ENCODE assay signal across 39 cellular contexts in genomic region chrX:873016-873415, GRCh38.
"Had no signal": no experiment of that assay in that cellular context is flagged by ENCODE, and none has a peak within 500 bp of the region (broad histone marks: within the 10 kb centered on the region; RNA-seq: fewer than 3 reads in every experiment).

No MANE protein-coding gene starts in this region.

- H3K4me3 ChIP-seq: adrenal gland, ascending aorta, body of pancreas, breast epithelium, cardiac muscle cell had no signal

- H3K27me3 Mint-ChIP-seq: activated naive CD4-positive, alpha-beta T cell treated with anti-CD3 and anti-CD28 coated beads, Interleukin-2, amount 10 ng/mL, durations not matched to agents 7 days and 5 days; activated naive CD8-positive, alpha-beta T cell treated with anti-CD3 and anti-CD28 coated beads, Interleukin-2, amount 10 ng/mL, durations not matched to agents 7 days and 5 days; activated T-helper 17 cell treated with anti-CD3 and anti-CD28 coated beads, Interleukin-2, amount 50 U/mL, for 72 hours; central memory CD8-positive, alpha-beta T cell had no signal

- H3K27ac Mint-ChIP-seq: activated naive CD4-positive, alpha-beta T cell treated with anti-CD3 and anti-CD28 coated beads for 36 hours; activated naive CD4-positive, alpha-beta T cell treated with anti-CD3 and anti-CD28 coated beads, Interleukin-2, amount 10 ng/mL, durations not matched to agents 7 days and 5 days; activated naive CD4-positive, alpha-beta T cell treated with anti-CD3 and anti-CD28 coated beads, Interleukin-2, amount 50 U/mL, for 24 hours; activated naive CD4-positive, alpha-beta T cell treated with anti-CD3 and anti-CD28 coated beads, Interleukin-2, amount 50 U/mL, for 72 hours; activated naive CD8-positive, alpha-beta T cell; activated naive CD8-positive, alpha-beta T cell treated with anti-CD3 and anti-CD28 coated beads for 36 hours; activated naive CD8-positive, alpha-beta T cell treated with anti-CD3 and anti-CD28 coated beads, Interleukin-2, amount 10 ng/mL, durations not matched to agents 7 days and 5 days; activated naive CD8-positive, alpha-beta T cell treated with anti-CD3 and anti-CD28 coated beads, Interleukin-2, amount 50 U/mL, for 24 hours; activated T-cell treated with anti-CD3 and anti-CD28 coated beads, Interleukin-2, amount 50 U/mL, for 24 hours; activated T-cell treated with anti-CD3 and anti-CD28 coated beads, Interleukin-2, amount 50 U/mL, for 72 hours; activated T-helper 17 cell treated with anti-CD3 and anti-CD28 coated beads, Interleukin-2, amount 50 U/mL, for 72 hours; activated T-helper 2 cell treated with anti-CD3 and anti-CD28 coated beads, Interferon-gamma antibody, Interleukin-2, Interleukin-4, amounts not matched to agents 10 μg/mL and 5 μg/mL and 100 μg/mL, durations not matched to agents 14 hours and 24 hours and 36 hours; brain had no signal

- FAIRE-seq: astrocyte, bronchial epithelial cell had no signal

- ATAC-seq: activated naive CD4-positive, alpha-beta T cell treated with anti-CD3 and anti-CD28 coated beads, Interleukin-2, amount 50 U/mL, for 72 hours; activated naive CD8-positive, alpha-beta T cell treated with anti-CD3 and anti-CD28 coated beads, Interleukin-2, amount 50 U/mL, for 24 hours; activated T-cell treated with anti-CD3 and anti-CD28 coated beads, Interleukin-2, amount 50 U/mL, for 4 hours; activated T-cell treated with anti-CD3 and anti-CD28 coated beads, Interleukin-2, amount 50 U/mL, for 72 hours; activated T-helper 17 cell treated with anti-CD3 and anti-CD28 coated beads, Interleukin-2, amount 50 U/mL, for 72 hours; body of pancreas had no signal

- H3K9me3 ChIP-seq: adrenal gland, ascending aorta had no signal

- DNase-seq: activated effector memory CD4-positive, alpha-beta T cell treated with anti-CD3 and anti-CD28 coated beads, Interleukin-2, amount 50 U/mL, for 16 hours; activated effector memory CD4-positive, alpha-beta T cell treated with Interleukin-2 at 50 U/mL for 16 hours; activated gamma-delta T cell; activated gamma-delta T cell treated with Interleukin-2 at 50 U/mL for 16 hours; activated naive CD4-positive, alpha-beta T cell; activated naive CD4-positive, alpha-beta T cell treated with anti-CD3 and anti-CD28 coated beads for 36 hours; activated naive CD4-positive, alpha-beta T cell treated with anti-CD3 and anti-CD28 coated beads, Interleukin-2, amount 10 ng/mL, durations not matched to agents 7 days and 5 days; activated naive CD4-positive, alpha-beta T cell treated with anti-CD3 and anti-CD28 coated beads, Interleukin-2, amount 50 U/mL, for 16 hours; activated naive CD4-positive, alpha-beta T cell treated with Interleukin-2 at 50 U/mL for 16 hours; activated naive CD8-positive, alpha-beta T cell treated with anti-CD3 and anti-CD28 coated beads for 36 hours; activated naive CD8-positive, alpha-beta T cell treated with anti-CD3 and anti-CD28 coated beads, Interleukin-2, amount 10 ng/mL, durations not matched to agents 7 days and 5 days; activated naive CD8-positive, alpha-beta T cell treated with anti-CD3 and anti-CD28 coated beads, Interleukin-2, amount 50 U/mL, for 24 hours; activated T-cell treated with anti-CD3 and anti-CD28 coated beads, Interleukin-2, amount 50 U/mL, for 1 hour; activated T-cell treated with anti-CD3 and anti-CD28 coated beads, Interleukin-2, amount 50 U/mL, for 24 hours; activated T-cell treated with anti-CD3 and anti-CD28 coated beads, Interleukin-2, amount 50 U/mL, for 4 hours; activated T-cell treated with anti-CD3 and anti-CD28 coated beads, Interleukin-2, amount 50 U/mL, for 48 hours; activated T-cell treated with anti-CD3 and anti-CD28 coated beads, Interleukin-2, amount 50 U/mL, for 72 hours; adrenal gland; amniotic stem cell; amygdala; anterior cingulate cortex; aorta; body of pancreas; brain microvascular endothelial cell; caudate nucleus; central memory CD4-positive, alpha-beta T cell; cerebellar nuclear complex had no signal

- H3K36me3 Mint-ChIP-seq: activated naive CD4-positive, alpha-beta T cell treated with anti-CD3 and anti-CD28 coated beads, Interleukin-2, amount 10 ng/mL, durations not matched to agents 7 days and 5 days; activated naive CD4-positive, alpha-beta T cell treated with anti-CD3 and anti-CD28 coated beads, Interleukin-2, amount 50 U/mL, for 72 hours; activated naive CD8-positive, alpha-beta T cell; activated naive CD8-positive, alpha-beta T cell treated with anti-CD3 and anti-CD28 coated beads, Interleukin-2, amount 10 ng/mL, durations not matched to agents 7 days and 5 days; brain had no signal

- H3K4me1 ChIP-seq: adrenal gland, ascending aorta, body of pancreas, breast epithelium had no signal

- H3K27me3 ChIP-seq: ascending aorta, body of pancreas, brain microvascular endothelial cell, cardiac muscle cell had no signal

- H3K27ac ChIP-seq: adrenal gland, ascending aorta, body of pancreas, brain microvascular endothelial cell, breast epithelium, cardiac muscle cell had no signal

- H3K4me1 Mint-ChIP-seq: activated naive CD4-positive, alpha-beta T cell treated with anti-CD3 and anti-CD28 coated beads, Interleukin-2, amount 10 ng/mL, durations not matched to agents 7 days and 5 days; activated naive CD4-positive, alpha-beta T cell treated with anti-CD3 and anti-CD28 coated beads, Interleukin-2, amount 50 U/mL, for 24 hours; activated naive CD8-positive, alpha-beta T cell treated with anti-CD3 and anti-CD28 coated beads for 36 hours; activated naive CD8-positive, alpha-beta T cell treated with anti-CD3 and anti-CD28 coated beads, Interleukin-2, amount 10 ng/mL, durations not matched to agents 7 days and 5 days; activated naive CD8-positive, alpha-beta T cell treated with anti-CD3 and anti-CD28 coated beads, Interleukin-2, amount 50 U/mL, for 24 hours; activated T-helper 17 cell treated with anti-CD3 and anti-CD28 coated beads, Interleukin-2, amount 50 U/mL, for 72 hours; central memory CD8-positive, alpha-beta T cell had no signal

- H3K4me3 Mint-ChIP-seq: activated naive CD4-positive, alpha-beta T cell treated with anti-CD3 and anti-CD28 coated beads for 36 hours; activated naive CD4-positive, alpha-beta T cell treated with anti-CD3 and anti-CD28 coated beads, Interleukin-2, amount 10 ng/mL, durations not matched to agents 7 days and 5 days; activated naive CD4-positive, alpha-beta T cell treated with anti-CD3 and anti-CD28 coated beads, Interleukin-2, amount 50 U/mL, for 24 hours; activated naive CD8-positive, alpha-beta T cell; activated naive CD8-positive, alpha-beta T cell treated with anti-CD3 and anti-CD28 coated beads for 36 hours; activated naive CD8-positive, alpha-beta T cell treated with anti-CD3 and anti-CD28 coated beads, Interleukin-2, amount 10 ng/mL, durations not matched to agents 7 days and 5 days; activated naive CD8-positive, alpha-beta T cell treated with anti-CD3 and anti-CD28 coated beads, Interleukin-2, amount 50 U/mL, for 24 hours; activated T-cell treated with anti-CD3 and anti-CD28 coated beads, Interleukin-2, amount 50 U/mL, for 24 hours; activated T-cell treated with anti-CD3 and anti-CD28 coated beads, Interleukin-2, amount 50 U/mL, for 4 hours; activated T-cell treated with anti-CD3 and anti-CD28 coated beads, Interleukin-2, amount 50 U/mL, for 72 hours; activated T-helper 17 cell treated with anti-CD3 and anti-CD28 coated beads, Interleukin-2, amount 50 U/mL, for 72 hours; brain; central memory CD8-positive, alpha-beta T cell had no signal

- H3K36me3 ChIP-seq: adrenal gland, ascending aorta, brain microvascular endothelial cell, breast epithelium, cardiac muscle cell had no signal
